ENCODE assay signal across 31 cellular contexts in the genomic region with DNA sequence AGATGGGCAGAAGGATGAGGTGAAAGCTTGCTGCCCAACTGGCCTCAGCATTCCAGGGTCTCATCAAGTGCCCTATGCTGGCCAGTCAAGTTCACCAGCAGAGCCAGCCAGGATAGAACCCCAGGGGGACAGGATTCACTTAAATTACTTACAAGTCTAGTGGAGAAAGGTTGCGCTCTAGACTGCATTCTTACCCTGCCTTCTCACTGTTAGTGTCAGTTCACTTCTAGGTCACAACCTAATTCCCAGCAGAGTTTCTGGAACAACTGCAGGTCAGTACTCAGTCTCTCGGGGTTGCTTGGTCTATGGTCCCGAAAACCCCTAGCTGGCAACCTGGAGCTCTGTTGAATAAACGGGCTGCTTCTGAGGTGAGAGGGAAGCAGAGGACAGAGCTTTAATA. TPM values are rescaled to one million over a fixed set of nuclear protein-coding genes. Genes with fewer than 3 reads are reported as not detected.
"Had no signal": no experiment of that assay in that cellular context is flagged by ENCODE, and none has a peak within 500 bp of the region (broad histone marks: within the 10 kb centered on the region; RNA-seq: fewer than 3 reads in every experiment).

No MANE protein-coding gene starts in this region.

- H3K36me3 ChIP-seq: left ventricle myocardium inferior, neural progenitor cell, neutrophil, ovary, right atrium auricular region, right lobe of liver, stomach, thyroid gland, transverse colon, upper lobe of left lung, vagina had no signal

- ATAC-seq: stimulated activated naive CD8-positive, alpha-beta T cell treated with anti-CD3 and anti-CD28 coated beads, Interleukin-15, Interleukin-2, amounts not matched to agents 100 U/mL and 50 U/mL, for 24 hours had no signal

- H3K9me3 Mint-ChIP-seq: mesothelial cell of epicardium; naive B cell; natural killer cell; nephron progenitor cell; neural progenitor cell; stimulated activated effector memory CD8-positive, alpha-beta T cell treated with anti-CD3 and anti-CD28 coated beads, Interleukin-12 subunit alpha, Interleukin-12 subunit beta, amount 100 ng/mL, for 72 hours had no signal

- H3K4me1 Mint-ChIP-seq: mesothelial cell of epicardium; natural killer cell; nephron progenitor cell; neural progenitor cell; stimulated activated effector memory CD8-positive, alpha-beta T cell treated with anti-CD3 and anti-CD28 coated beads, Interleukin-12 subunit alpha, Interleukin-12 subunit beta, amount 100 ng/mL, for 72 hours had no signal

- H3K27ac ChIP-seq: left ventricle myocardium inferior, neural progenitor cell, neutrophil, ovary, right atrium auricular region, right lobe of liver, stomach, testis, thyroid gland, transverse colon, upper lobe of left lung, vagina had no signal

- DNase-seq: hypothalamus; islet precursor cell; left ventricle myocardium inferior; mesendoderm; naive B cell; natural killer cell; nephron progenitor cell; occipital lobe; ovary; right lobe of liver; stimulated activated CD4-positive, alpha-beta T cell treated with anti-CD3 and anti-CD28 coated beads, Interleukin-12 subunit alpha, Interleukin-12 subunit beta, amount 100 ng/mL, for 4 hours; stimulated activated CD4-positive, alpha-beta T cell treated with anti-CD3 and anti-CD28 coated beads, Interleukin-15, amount 100 ng/mL, for 24 hours; stimulated activated CD4-positive, alpha-beta T cell treated with anti-CD3 and anti-CD28 coated beads, Interleukin-2, amount 100 ng/mL, for 24 hours; stimulated activated CD4-positive, alpha-beta T cell treated with anti-CD3 and anti-CD28 coated beads, Interleukin-4, amount 100 ng/mL, for 24 hours; stimulated activated naive CD8-positive, alpha-beta T cell treated with anti-CD3 and anti-CD28 coated beads, Interleukin-15, Interleukin-2, amounts not matched to agents 100 U/mL and 50 U/mL, for 24 hours; stomach; testis; thyroid gland; transverse colon; upper lobe of left lung had no signal

- H3K9me3 ChIP-seq: left ventricle myocardium inferior, neutrophil, ovary, right atrium auricular region, right lobe of liver, stomach, testis, thyroid gland, transverse colon, upper lobe of left lung, vagina had no signal

- H3K27ac Mint-ChIP-seq: mesothelial cell of epicardium; natural killer cell; nephron progenitor cell; neural progenitor cell; progenitor cell of endocrine pancreas; stimulated activated effector memory CD8-positive, alpha-beta T cell treated with anti-CD3 and anti-CD28 coated beads, Interleukin-12 subunit alpha, Interleukin-12 subunit beta, amount 100 ng/mL, for 72 hours had no signal

- H3K4me2 ChIP-seq: neural progenitor cell, smooth muscle cell had no signal

- H3K36me3 Mint-ChIP-seq: mesothelial cell of epicardium; natural killer cell; neural progenitor cell; stimulated activated effector memory CD8-positive, alpha-beta T cell treated with anti-CD3 and anti-CD28 coated beads, Interleukin-12 subunit alpha, Interleukin-12 subunit beta, amount 100 ng/mL, for 72 hours had no signal

- H3K4me1 ChIP-seq: left ventricle myocardium inferior, neural progenitor cell, right atrium auricular region, right lobe of liver, stomach, testis, thyroid gland, transverse colon, upper lobe of left lung, vagina had no signal

- H3K9ac ChIP-seq: neural progenitor cell had no signal

- H3K27me3 ChIP-seq: neutrophil, ovary, right atrium auricular region, right lobe of liver, stomach, testis, thyroid gland, transverse colon, upper lobe of left lung, vagina had no signal

- H3K27me3 Mint-ChIP-seq: naive B cell had no signal

- H2AFZ ChIP-seq: neural progenitor cell had no signal

- H3K4me3 Mint-ChIP-seq: mesothelial cell of epicardium; natural killer cell; nephron progenitor cell; neural progenitor cell; stimulated activated effector memory CD8-positive, alpha-beta T cell treated with anti-CD3 and anti-CD28 coated beads, Interleukin-12 subunit alpha, Interleukin-12 subunit beta, amount 100 ng/mL, for 72 hours had no signal

- H3K4me3 ChIP-seq: left ventricle myocardium inferior, lung, neural progenitor cell, ovary, right atrium auricular region, right lobe of liver, smooth muscle cell, stomach, testis, thyroid gland, transverse colon, upper lobe of left lung, vagina had no signal

RNA-seq across cellular contexts. Expression of a gene that starts 32.9 kb away (rescaled TPM):
- total RNA-seq: pulmonary artery endothelial cell had no signal

RNA-seq across cellular contexts. Expression of a gene that starts 46.2 kb away (rescaled TPM):
- total RNA-seq: skeletal muscle tissue had no signal
